In genomic region chr1:8031176-8031785, GRCh38 we compare ENCODE assay signal across 8 cellular contexts. TPM values are rescaled to one million over a fixed set of nuclear protein-coding genes. Genes with fewer than 3 reads are reported as not detected.
DNase-seq lines count a peak whose midpoint lies in the region; ATAC-seq and TF ChIP-seq lines count a peak whose summit lies in the region.

No MANE protein-coding gene starts in this region.

- H3K4me2 ChIP-seq in OCI-LY3 (ENCODE audit: low read length), result no peak overlapping the region

- H3K4me3 Mint-ChIP-seq in endodermal cell, result no peak overlapping the region

- no peaks in the 10 kb centered on the region for H3K36me3 ChIP-seq in OCI-LY3 (replicated peaks; ENCODE audit: low read depth, low read length)
- H3K36me3 ChIP-seq in endodermal cell (ENCODE audit: control insufficient read depth, insufficient read depth, low read length), result no peaks in the 10 kb centered on the region

- ATAC-seq in sciatic nerve, result no peak
- no peak for ATAC-seq in GM21526 (IDR thresholded peaks at IDR 0.05; ENCODE audit: low FRiP score, unreplicated experiment)

- WGBS in endodermal cell (ENCODE audit: insufficient coverage in 1 of 2, insufficient read length in 1 of 2), 2 experiments, result 90 to 95% methylated on average over 6 to 9 of the region's 9 CpGs

- H3K79me2 ChIP-seq in OCI-LY3 (ENCODE audit: low read length), result no peaks in the 10 kb centered on the region

- H3K4me1 Mint-ChIP-seq in endodermal cell, result peaks cover 28% of the 10 kb centered on the region

- no peaks in the 10 kb centered on the region for H4K20me1 ChIP-seq in OCI-LY3 (ENCODE audit: insufficient read depth, low read length)

- H2AFZ ChIP-seq in OCI-LY3 (ENCODE audit: low read depth, low read length), result no peak overlapping the region

- no peak overlapping the region for H3K27ac Mint-ChIP-seq in endodermal cell

- peak; percentile 42 for TF ChIP-seq CTCF in OCI-LY3 (IDR thresholded peaks at IDR 0.05; ENCODE audit: low read depth, low read length)
- peak; percentile 92 for TF ChIP-seq CTCF in endodermal cell (conservative IDR thresholded peaks at IDR 0.05)
- peak; percentile 60 for TF ChIP-seq CTCF in retinal pigment epithelial cell (conservative IDR thresholded peaks at IDR 0.05; ENCODE audit: low read depth, low read length)

- no peaks in the 10 kb centered on the region for H3K27me3 ChIP-seq in OCI-LY3 (ENCODE audit: low read depth, low read length)
- H3K27me3 ChIP-seq in endodermal cell (ENCODE audit: control insufficient read depth, insufficient read depth, low read length, poor library complexity, severe bottlenecking), result no peaks in the 10 kb centered on the region

- H3K27me3 Mint-ChIP-seq in endodermal cell (ENCODE audit: insufficient read depth), result no peaks in the 10 kb centered on the region

- H3K9me3 ChIP-seq in OCI-LY3 (ENCODE audit: insufficient read depth, low read length), result no peaks in the 10 kb centered on the region
- no peaks in the 10 kb centered on the region for H3K9me3 ChIP-seq in endodermal cell (ENCODE audit: control insufficient read depth, low read length)

- H3K36me3 Mint-ChIP-seq in endodermal cell (ENCODE audit: low read depth), result no peaks in the 10 kb centered on the region

- H3K4me3 ChIP-seq in OCI-LY3 (ENCODE audit: low read length) (no peak overlapping the region), endodermal cell (ENCODE audit: low read length) (no peak overlapping the region), retinal pigment epithelial cell (ENCODE audit: low read length) (no peak overlapping the region)

- H3K27ac ChIP-seq in OCI-LY3 (ENCODE audit: low read length) (no peak overlapping the region), endodermal cell (ENCODE audit: low read depth, low read length) (no peak overlapping the region)

- H3K4me1 ChIP-seq in OCI-LY3 (ENCODE audit: low read length), result peaks cover 5% of the 10 kb centered on the region; the same call in 1 of the 2 replicates
- no peaks in the 10 kb centered on the region for H3K4me1 ChIP-seq in endodermal cell (ENCODE audit: control insufficient read depth, insufficient read depth, low read length)

- intact Hi-C loops in sciatic nerve (cut with DNase I), result loop anchor here (10.0 kb wide), 1 partner anchor 284 kb away; the partner anchor contains the start of gene SLC45A1

- in situ Hi-C loops in ACHN (cut with HindIII; ENCODE audit: low pct_ligation_motif_present, low pct_unique_long_range_greater_than_20kb, low sequenced_read_pairs), result no loop called here

- DNase-seq in ACHN (peak; percentile 41), GM03348 (ENCODE audit: low spot score) (peak; percentile 56), endodermal cell (no peak), retinal pigment epithelial cell (ENCODE audit: low read depth) (no peak), occipital lobe (lab: John Stamatoyannopoulos, UW) (no peak), sciatic nerve (ENCODE audit: low spot score) (no peak)

- H3K9ac ChIP-seq in OCI-LY3 (ENCODE audit: low read length) (peak overlapping the region; percentile 11; the same call in 1 of the 2 replicates), endodermal cell (ENCODE audit: extremely low read depth, low read length, poor library complexity, severe bottlenecking) (no peak overlapping the region)

- H3K9me3 Mint-ChIP-seq in endodermal cell, result no peaks in the 10 kb centered on the region

RNA-seq across cellular contexts. Expression of gene ERRFI1, which starts 5.2 kb away (rescaled TPM):
- total RNA-seq in endodermal cell (10 to 100 TPM; 61.4 to 72.5 TPM), occipital lobe (19.7 TPM), sciatic nerve (33.7 TPM)
- polyA plus RNA-seq in endodermal cell (2013, experiment 1 of 2), result 49.4 TPM
- polyA plus RNA-seq in endodermal cell (2013, experiment 2 of 2), result 46.4 TPM

Comparison
In these comparisons a context has a peak if more than half of its experiments do, and no peak if none do; other contexts are left out.
1. DNase-seq: peak in ACHN (single experiment) and GM03348 (single experiment); none in endodermal cell (single experiment), retinal pigment epithelial cell (single experiment), occipital lobe (single experiment) and sciatic nerve (single experiment).
2. CTCF ChIP-seq: peak in every context shown above with its lines; median percentile 92 in endodermal cell; 60 in retinal pigment epithelial cell; 42 in OCI-LY3.